8 cellular contexts compared by ENCODE assay signal in the genomic region with DNA sequence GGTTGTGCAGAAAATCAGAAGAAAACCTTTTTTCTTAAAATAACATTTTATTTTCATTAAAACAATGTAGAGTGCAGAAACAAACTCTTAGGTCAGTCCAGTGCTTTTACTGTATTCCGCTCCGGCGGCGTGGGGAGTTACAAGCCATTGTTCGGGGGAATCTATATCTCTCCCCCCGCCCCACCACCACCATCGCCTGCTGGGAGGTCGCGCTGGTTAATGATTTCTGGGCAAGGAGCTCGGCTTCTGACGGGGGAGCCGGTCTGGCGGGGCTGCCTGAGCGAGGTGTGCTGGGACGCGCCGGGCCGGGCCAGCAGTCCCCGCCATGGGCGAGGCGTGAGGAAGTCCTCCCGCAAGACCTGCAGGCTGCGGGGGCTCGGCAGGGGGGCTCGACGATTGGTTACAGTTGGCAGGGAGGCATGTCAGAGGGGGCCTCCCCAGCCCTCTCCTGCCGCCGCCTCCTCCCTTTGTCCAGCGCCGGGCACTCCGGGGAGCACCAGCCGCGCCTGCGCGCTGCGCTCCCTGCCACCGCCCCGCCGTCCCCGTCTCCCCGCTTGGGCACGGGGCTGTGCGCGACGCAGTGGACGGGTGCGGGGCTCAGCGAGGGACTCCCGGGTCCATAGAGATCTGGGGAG.
A peak's percentile ranks its signal among the peaks of the same experiment; 100 is the strongest.
DNase-seq lines count a peak whose midpoint lies in the region; ATAC-seq and TF ChIP-seq lines count a peak whose summit lies in the region.

No MANE protein-coding gene starts in this region.

- peak; percentile 18 for ATAC-seq in GM18868 (IDR thresholded peaks at IDR 0.05; ENCODE audit: unreplicated experiment)

- peak; percentile 94 for DNase-seq in ACHN
- DNase-seq in NCI-H1048 (lab: John Stamatoyannopoulos, UW): peak; percentile 71
- peak; percentile 87 for DNase-seq in coronary artery (ENCODE audit: low spot score)
- peak; percentile 90 for DNase-seq in kidney tubule cell (ENCODE audit: low spot score)
- peak; percentile 51 for DNase-seq in stimulated activated CD4-positive, alpha-beta T cell treated with anti-CD3 and anti-CD28 coated beads, Interleukin-12 subunit alpha, Interleukin-12 subunit beta, amount 100 ng/mL, for 4 hours
- no peak for DNase-seq in effector CD8-positive, alpha-beta T cell (lab: John Stamatoyannopoulos, UW)

- H3K27ac ChIP-seq in coronary artery: peak overlapping the region; percentile 97 to 100

- peak overlapping the region; percentile 98 for H3K4me3 ChIP-seq in WI38 (ENCODE audit: low read depth, low read length)
- peak overlapping the region; percentile 97 for H3K4me3 ChIP-seq in coronary artery

- in situ Hi-C loops in ACHN (cut with HindIII; ENCODE audit: low pct_ligation_motif_present, low pct_unique_long_range_greater_than_20kb, low sequenced_read_pairs): no loop called here

- TF ChIP-seq CTCF in WI38 (IDR thresholded peaks at IDR 0.05; ENCODE audit: low read depth, low read length) (no peak), coronary artery (IDR thresholded peaks at IDR 0.05) (no peak)
